ENCODE assay signal across 30 cellular contexts in the genomic region with DNA sequence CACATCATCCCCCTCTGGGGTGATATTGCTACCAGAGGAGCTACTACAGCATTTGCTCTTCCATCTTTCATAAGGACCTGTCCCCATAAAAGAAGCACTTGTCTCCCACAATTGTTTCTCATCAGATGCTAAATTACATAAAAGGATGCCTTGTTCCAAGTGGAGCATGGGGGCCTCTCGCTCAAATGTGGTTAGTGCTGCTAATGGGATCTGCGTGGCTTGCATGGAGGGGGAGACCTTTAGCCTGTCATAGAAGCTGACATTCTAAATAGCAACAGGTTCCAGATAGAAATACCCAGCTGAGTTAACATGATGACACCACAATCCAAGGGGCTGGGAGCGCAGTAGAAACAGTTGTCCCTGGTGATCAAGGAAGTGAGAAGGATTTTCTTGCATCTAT.
"Had no signal": no experiment of that assay in that cellular context is flagged by ENCODE, and none has a peak within 500 bp of the region (broad histone marks: within the 10 kb centered on the region; RNA-seq: fewer than 3 reads in every experiment).

No MANE protein-coding gene starts in this region.

- H3K27me3 Mint-ChIP-seq: central memory CD8-positive, alpha-beta T cell had no signal

- H3K4me3 Mint-ChIP-seq: activated B cell treated with CpG ODN at 0.5 μM for 24 hours; activated CD8-positive, alpha-beta T cell treated with anti-CD3 and anti-CD28 coated beads for 36 hours; activated naive CD8-positive, alpha-beta T cell; activated T-cell treated with anti-CD3 and anti-CD28 coated beads, Interleukin-2, amount 50 U/mL, for 4 hours; activated T-helper 17 cell treated with anti-CD3 and anti-CD28 coated beads, Interleukin-2, amount 50 U/mL, for 72 hours; central memory CD8-positive, alpha-beta T cell; dendritic cell treated with granulocyte-macrophage colony-stimulating factor and Interleukin-4, amounts not matched to agents 40 ng/mL and 50 ng/mL, for 4 days; endodermal cell; T-helper 17 cell; T-helper 2 cell treated with Interferon-gamma antibody and Interleukin-4, amounts not matched to agents 5 μg/mL and 100 μg/mL, for 36 hours had no signal

- H3K4me1 Mint-ChIP-seq: activated T-helper 17 cell treated with anti-CD3 and anti-CD28 coated beads, Interleukin-2, amount 50 U/mL, for 72 hours; central memory CD8-positive, alpha-beta T cell; T-helper 17 cell had no signal

- ATAC-seq: activated CD4-positive, CD25-positive, alpha-beta regulatory T cell treated with anti-CD3 and anti-CD28 coated beads, Interleukin-2, amount 50 U/mL, for 24 hours; activated CD8-positive, alpha-beta T cell treated with anti-CD3 and anti-CD28 coated beads for 36 hours; activated T-cell treated with anti-CD3 and anti-CD28 coated beads, Interleukin-2, amount 50 U/mL, for 4 hours; activated T-helper 17 cell treated with anti-CD3 and anti-CD28 coated beads, Interleukin-2, amount 50 U/mL, for 72 hours; gastrocnemius medialis; heart right ventricle; T-helper 17 cell had no signal

- DNase-seq: activated B cell treated with CpG ODN at 0.5 μM for 24 hours; activated CD4-positive, alpha-beta T cell treated with anti-CD3 and anti-CD28 coated beads for 48 hours; activated CD4-positive, alpha-beta T cell treated with anti-CD3 and anti-CD28 coated beads, Interleukin-2, amount 50 U/mL, for 1 hour; activated CD4-positive, alpha-beta T cell treated with anti-CD3 and anti-CD28 coated beads, Interleukin-2, amount 50 U/mL, for 48 hours; activated CD8-positive, alpha-beta memory T cell treated with anti-CD3 and anti-CD28 coated beads for 24 hours; activated CD8-positive, alpha-beta T cell treated with anti-CD3 and anti-CD28 coated beads for 36 hours; activated effector memory CD4-positive, alpha-beta T cell treated with Interleukin-2 at 50 U/mL for 16 hours; activated gamma-delta T cell treated with Interleukin-2 at 50 U/mL for 16 hours; activated naive CD4-positive, alpha-beta T cell treated with anti-CD3 and anti-CD28 coated beads, Interleukin-2, amount 50 U/mL, for 16 hours; activated naive CD4-positive, alpha-beta T cell treated with Interleukin-2 at 50 U/mL for 16 hours; activated T-cell treated with anti-CD3 and anti-CD28 coated beads, Interleukin-2, amount 50 U/mL, for 4 hours; amniotic stem cell; anterior cingulate cortex; brain microvascular endothelial cell; dorsolateral prefrontal cortex; effector memory CD4-positive, alpha-beta T cell; endodermal cell; gastrocnemius medialis; heart right ventricle; T-helper 17 cell; T1000; WERI-Rb-1 had no signal

- H3K27ac ChIP-seq: brain microvascular endothelial cell, coronary artery, foreskin keratinocyte, gastrocnemius medialis, heart right ventricle, WERI-Rb-1 had no signal

- H3K9me3 Mint-ChIP-seq: activated B cell treated with CpG ODN at 0.5 μM for 24 hours; activated T-cell treated with anti-CD3 and anti-CD28 coated beads, Interleukin-2, amount 50 U/mL, for 4 hours; activated T-helper 17 cell treated with anti-CD3 and anti-CD28 coated beads, Interleukin-2, amount 50 U/mL, for 72 hours; central memory CD8-positive, alpha-beta T cell; dendritic cell treated with granulocyte-macrophage colony-stimulating factor and Interleukin-4, amounts not matched to agents 40 ng/mL and 50 ng/mL, for 4 days; endodermal cell; T-helper 2 cell treated with Interferon-gamma antibody and Interleukin-4, amounts not matched to agents 5 μg/mL and 100 μg/mL, for 36 hours had no signal

- H3K4me3 ChIP-seq: coronary artery, dorsolateral prefrontal cortex, gastrocnemius medialis, heart right ventricle had no signal

- H3K36me3 ChIP-seq: brain microvascular endothelial cell, gastrocnemius medialis, WERI-Rb-1 had no signal

- H3K9me3 ChIP-seq: gastrocnemius medialis, heart right ventricle had no signal

- H3K27ac Mint-ChIP-seq: activated B cell treated with CpG ODN at 0.5 μM for 24 hours; activated CD8-positive, alpha-beta T cell treated with anti-CD3 and anti-CD28 coated beads for 36 hours; activated naive CD8-positive, alpha-beta T cell; activated T-helper 17 cell treated with anti-CD3 and anti-CD28 coated beads, Interleukin-2, amount 50 U/mL, for 72 hours; dendritic cell treated with granulocyte-macrophage colony-stimulating factor and Interleukin-4, amounts not matched to agents 40 ng/mL and 50 ng/mL, for 4 days; endodermal cell; T-helper 17 cell; T-helper 2 cell treated with Interferon-gamma antibody and Interleukin-4, amounts not matched to agents 5 μg/mL and 100 μg/mL, for 36 hours had no signal

- H3K4me1 ChIP-seq: foreskin keratinocyte, gastrocnemius medialis had no signal

- H3K27me3 ChIP-seq: brain microvascular endothelial cell, gastrocnemius medialis had no signal
